8 cellular contexts compared by ENCODE assay signal in the genomic region with DNA sequence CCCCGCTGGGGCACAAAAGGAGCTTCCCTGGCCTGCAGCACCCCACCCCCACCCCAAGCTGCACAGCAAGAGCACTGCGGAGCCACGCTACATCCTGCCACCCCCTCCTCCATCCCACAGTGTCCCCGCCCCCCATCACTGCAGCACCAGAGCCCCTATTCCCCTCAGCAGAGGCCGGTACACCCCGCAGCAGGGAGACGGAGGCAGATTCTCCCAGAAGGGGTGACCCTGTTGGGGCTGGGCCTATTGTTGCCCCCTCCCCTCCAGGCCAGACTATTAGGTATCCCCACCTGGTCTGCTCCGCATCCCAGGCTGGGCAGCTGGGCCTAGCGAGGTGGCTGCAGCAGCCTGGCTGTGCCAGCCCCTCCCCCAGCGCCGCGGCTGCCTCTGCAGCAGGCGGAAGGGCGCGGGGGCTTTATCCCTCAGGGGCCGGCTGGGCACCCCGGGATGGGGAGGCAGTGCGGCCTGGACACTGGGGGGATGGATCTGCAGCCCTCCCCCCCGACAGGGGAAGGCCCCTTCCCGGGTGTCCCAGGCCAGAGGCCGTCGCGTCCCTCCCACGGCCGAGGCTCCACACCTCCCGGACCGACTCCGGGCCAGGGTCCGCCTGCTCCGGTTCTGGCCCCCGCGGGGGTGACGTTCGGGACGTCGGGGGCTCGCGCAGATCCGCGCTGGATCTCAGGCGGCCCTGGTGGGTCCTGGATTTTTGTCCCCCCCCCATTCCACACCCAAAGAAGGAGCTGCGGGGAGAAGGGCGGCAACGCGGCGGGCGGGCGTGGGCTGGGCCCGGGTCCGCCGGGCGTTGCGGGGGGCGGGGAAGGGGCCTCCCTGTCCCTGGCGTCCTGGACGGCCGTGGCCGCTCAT. TPM values are rescaled to one million over a fixed set of nuclear protein-coding genes. Genes with fewer than 3 reads are reported as not detected.
DNase-seq lines count a peak whose midpoint lies in the region; ATAC-seq, FAIRE-seq and TF ChIP-seq lines count a peak whose summit lies in the region.

No MANE protein-coding gene starts in this region.

- TF ChIP-seq RAD21 in H1 (IDR thresholded peaks at IDR 0.05 in 1 of 2, conservative IDR thresholded peaks at IDR 0.05 in 1 of 2; ENCODE audit: low read depth in 2 of 2, low read length in 2 of 2), result no peak
- no peak for TF ChIP-seq RAD21 in neural cell (conservative IDR thresholded peaks at IDR 0.05)

- no peaks in the 10 kb centered on the region for H3K79me2 ChIP-seq in H1 (ENCODE audit: control insufficient read depth in 1 of 2, insufficient read depth in 2 of 2, low read length in 2 of 2)
- H3K79me2 ChIP-seq in neural cell (replicated peaks; ENCODE audit: insufficient read depth, low read length), result peaks cover 69% of the 10 kb centered on the region

- no peak overlapping the region; the same call in 1 of the 2 replicates for H3K18ac ChIP-seq in H1 (ENCODE audit: extremely low read depth, low read length)

- H3K27me3 ChIP-seq in BLaER1 treated with 17β-estradiol and CSF1 and Interleukin-3, amounts not matched to agents 10 nM and 100 nM, result peaks cover 58 to 99% (median 88%) of the 10 kb centered on the region in 11 experiments
- H3K27me3 ChIP-seq in H1 (replicated peaks in 1 of 4; ENCODE audit: control insufficient read depth in 3 of 4, extremely low read depth in 1 of 4, insufficient read depth in 3 of 4, low read length in 3 of 4), result peaks cover 18 to 54% (median 49%) of the 10 kb centered on the region in 4 experiments
- H3K27me3 ChIP-seq in neural cell (ENCODE audit: insufficient read depth, low read depth, low read length), result peaks cover 9% of the 10 kb centered on the region

- peak overlapping the region; percentile 86 to 98 (median 96) for H3K4me2 ChIP-seq in BLaER1 treated with 17β-estradiol and CSF1 and Interleukin-3, amounts not matched to agents 10 nM and 100 nM
- H3K4me2 ChIP-seq in H1 (ENCODE audit: insufficient read depth in 1 of 2, low read depth in 2 of 2, low read length in 2 of 2) (peak overlapping the region; percentile 53 to 83), neural cell (ENCODE audit: low read length) (peak overlapping the region; percentile 81)

- H2AFZ ChIP-seq in H1 (ENCODE audit: low read length) (no peak overlapping the region), neural cell (ENCODE audit: low read depth, low read length) (no peak overlapping the region)

- H2BK5ac ChIP-seq in H1 (ENCODE audit: low read depth, low read length), result no peak overlapping the region; the same call in 1 of the 2 replicates

- H3K9me3 ChIP-seq in BLaER1 treated with 17β-estradiol and CSF1 and Interleukin-3, amounts not matched to agents 10 nM and 100 nM (replicated peaks in 1 of 11), result no peaks in the 10 kb centered on the region
- no peaks in the 10 kb centered on the region for H3K9me3 ChIP-seq in H1 (ENCODE audit: insufficient read depth in 2 of 2, low read depth in 1 of 2, low read length in 1 of 2)
- H3K9me3 ChIP-seq in neural cell (ENCODE audit: low read length), result no peaks in the 10 kb centered on the region

- ATAC-seq in GM19351 (IDR thresholded peaks at IDR 0.05; ENCODE audit: unreplicated experiment) (no peak), GM21786 (IDR thresholded peaks at IDR 0.05; ENCODE audit: unreplicated experiment) (no peak), GM19035 (IDR thresholded peaks at IDR 0.05; ENCODE audit: unreplicated experiment) (no peak)

- H3K36me3 ChIP-seq in BLaER1 treated with 17β-estradiol and CSF1 and Interleukin-3, amounts not matched to agents 10 nM and 100 nM, result no peaks in the 10 kb centered on the region
- H3K36me3 ChIP-seq in H1 (ENCODE audit: control insufficient read depth in 2 of 4, insufficient read depth in 4 of 4, low read length in 3 of 4), result no peaks in the 10 kb centered on the region
- H3K36me3 ChIP-seq in neural cell (ENCODE audit: insufficient read depth, low read length), result no peaks in the 10 kb centered on the region

- H2BK120ac ChIP-seq in H1 (replicated peaks; ENCODE audit: low read depth, low read length), result no peak overlapping the region

- H4K8ac ChIP-seq in H1 (ENCODE audit: extremely low read depth, insufficient read depth, low read length), result no peak overlapping the region; the same call in 1 of the 2 replicates

- no peak overlapping the region for H2BK12ac ChIP-seq in H1 (ENCODE audit: low read depth, low read length)

- H2BK20ac ChIP-seq in H1 (ENCODE audit: low read length), result no peak overlapping the region; the same call in 1 of the 2 replicates

- H4K5ac ChIP-seq in H1 (ENCODE audit: insufficient read length, low read depth, low read length), result no peak overlapping the region

- H3K23me2 ChIP-seq in H1 (ENCODE audit: low read depth, low read length), result no peaks in the 10 kb centered on the region; the same call in 1 of the 2 replicates

- peaks cover 29 to 57% (median 45%) of the 10 kb centered on the region in 10 experiments; a peak in 19 of 20 replicates for H3K4me1 ChIP-seq in BLaER1 treated with 17β-estradiol and CSF1 and Interleukin-3, amounts not matched to agents 10 nM and 100 nM
- peaks cover 0 to 51% (median 34%) of the 10 kb centered on the region in 4 experiments; a peak in 6 of 7 replicates for H3K4me1 ChIP-seq in H1 (replicated peaks in 1 of 4; ENCODE audit: control insufficient read depth in 3 of 4, insufficient read depth in 4 of 4, low read length in 3 of 4)

- H3K27ac ChIP-seq in BLaER1 treated with 17β-estradiol and CSF1 and Interleukin-3, amounts not matched to agents 10 nM and 100 nM, result peak overlapping the region in 10 of 11 experiments; percentile 14 to 91 (median 56); a peak in 16 of 22 replicates
- H3K27ac ChIP-seq in H1 (ENCODE audit: low read depth, low read length) (no peak overlapping the region), neural cell (ENCODE audit: low read length) (peak overlapping the region; percentile 85)

- H3K79me1 ChIP-seq in H1 (ENCODE audit: low read depth, low read length), result no peaks in the 10 kb centered on the region

- H3K4me3 ChIP-seq in BLaER1 treated with 17β-estradiol and CSF1 and Interleukin-3, amounts not matched to agents 10 nM and 100 nM, result peak overlapping the region; percentile 62 to 75 (median 68)
- peak overlapping the region; percentile 23 to 63 (median 34) for H3K4me3 ChIP-seq in H1 (ENCODE audit: extremely low read depth in 1 of 4, insufficient read depth in 2 of 4, low read depth in 3 of 4, low read length in 4 of 4)
- peak overlapping the region; percentile 94 for H3K4me3 ChIP-seq in neural cell (ENCODE audit: low read length)

- TF ChIP-seq CTCF in H1 (IDR thresholded peaks at IDR 0.05; ENCODE audit: control extremely low read depth in 1 of 3, insufficient read depth in 1 of 3, low read depth in 1 of 3, low read length in 3 of 3) (no peak), neural cell (IDR thresholded peaks at IDR 0.05; ENCODE audit: poor library complexity, severe bottlenecking) (no peak)

- H4K20me1 ChIP-seq in BLaER1 treated with 17β-estradiol and CSF1 and Interleukin-3, amounts not matched to agents 10 nM and 100 nM, result peaks cover 32 to 69% (median 61%) of the 10 kb centered on the region in 11 experiments
- H4K20me1 ChIP-seq in H1 (replicated peaks in 1 of 2; ENCODE audit: control insufficient read depth in 1 of 2, insufficient read depth in 2 of 2, low read length in 2 of 2), result peaks cover 4 to 21% of the 10 kb centered on the region in 2 experiments
- H4K20me1 ChIP-seq in neural cell (ENCODE audit: insufficient read depth), result peaks cover 19% of the 10 kb centered on the region

- no peak for TF ChIP-seq POLR2A in H1 (IDR thresholded peaks at IDR 0.05; ENCODE audit: control extremely low read depth in 1 of 2, low read depth in 2 of 2, low read length in 2 of 2)

- CTCF ChIA-PET in H1 (lab: Charles Lee; ENCODE audit: partially characterized antibody), result interaction anchor here (0.6 to 9.1 kb wide), 5 partner anchors 16 to 1120 kb away, joined by 3 to 100 read pairs (median 3); no protein-coding TSS in a partner anchor

- FAIRE-seq in H1 (lab: Jason Lieb, UNC), result no peak

- H3K56ac ChIP-seq in H1 (replicated peaks; ENCODE audit: insufficient read length, low read depth, low read length), result no peak overlapping the region

- H3F3A ChIP-seq in neural cell (ENCODE audit: insufficient read depth, low read length, poor library complexity, severe bottlenecking), result peaks cover 4% of the 10 kb centered on the region

- H3K23ac ChIP-seq in H1 (ENCODE audit: insufficient read length), result no peak overlapping the region

- POLR2A ChIA-PET in H1 (lab: Charles Lee; ENCODE audit: partially characterized antibody), result interaction anchor here (0.7 to 6.9 kb wide), 8 partner anchors 9 to 220 kb away, joined by 3 to 58 read pairs (median 4); no protein-coding TSS in a partner anchor

- no peak overlapping the region for H3K14ac ChIP-seq in H1 (ENCODE audit: insufficient read length)

- no peak overlapping the region for H3K4ac ChIP-seq in H1 (replicated peaks; ENCODE audit: insufficient read length, low read depth, low read length)

- H3K9me2 ChIP-seq in neural cell (ENCODE audit: insufficient read depth, low read length), result no peaks in the 10 kb centered on the region

- peak; percentile 78 for DNase-seq in NCI-H2227 (lab: John Stamatoyannopoulos, UW; ENCODE audit: unreplicated experiment)
- DNase-seq in H1 (ENCODE audit: low read depth in 1 of 2, low spot score in 2 of 2), result peak in 1 of 2 experiments; percentile 73
- DNase-seq in activated CD8-positive, alpha-beta memory T cell treated with anti-CD3 and anti-CD28 coated beads, Interleukin-2, amount 50 U/mL, for 48 hours, result no peak

- no peak for TF ChIP-seq EP300 in H1 (IDR thresholded peaks at IDR 0.05; ENCODE audit: borderline replicate concordance in 1 of 2, low read depth in 2 of 2, low read length in 2 of 2)
- TF ChIP-seq EP300 in neural cell (conservative IDR thresholded peaks at IDR 0.05; ENCODE audit: poor library complexity, severe bottlenecking), result peak; percentile 14

- H4K91ac ChIP-seq in H1 (replicated peaks; ENCODE audit: insufficient read length, low read length), result no peak overlapping the region

- 6% methylated on average over 25 of the region's 58 CpGs; no CpG with 5 or more reads in 1 of the 2 experiments for WGBS in H1 (ENCODE audit: extremely low coverage in 1 of 2, insufficient coverage in 1 of 2, insufficient read length in 1 of 2, insufficient replicate concordance in 2 of 2, low coverage in 1 of 2, low lambda C conversion rate in 2 of 2, missing lambda C conversion rate in 1 of 2), 2 experiments

- peak overlapping the region; percentile 66 to 96 (median 79); a peak in 20 of 22 replicates for H3K9ac ChIP-seq in BLaER1 treated with 17β-estradiol and CSF1 and Interleukin-3, amounts not matched to agents 10 nM and 100 nM
- H3K9ac ChIP-seq in H1 (replicated peaks in 1 of 4; ENCODE audit: extremely low read depth in 1 of 4, low read depth in 3 of 4, low read length in 3 of 4) (no peak overlapping the region), neural cell (ENCODE audit: low read length) (peak overlapping the region; percentile 97)

- no peak overlapping the region for H2BK15ac ChIP-seq in H1 (ENCODE audit: low read length)

- H2AK5ac ChIP-seq in H1 (ENCODE audit: low read depth, low read length), result no peak overlapping the region

RNA-seq across cellular contexts. Expression of a gene that starts 0.9 kb away (rescaled TPM):
- 2.1 and 2.8 TPM in 2 replicates for total RNA-seq in H1 (2021; fragmentation: NEBNext Ultra II Directional; extraction: Animal tissue kit (Norgen Biotek cat#: 25700))
- polyA plus RNA-seq in H1 (2011; rRNA removed), result 3.6 and 4.1 TPM in 2 replicates
- polyA plus RNA-seq in H1 (2011; cell fraction: cytosol; rRNA removed), result 2.4 TPM
- 4.9 TPM for polyA plus RNA-seq in H1 (2011; cell fraction: nucleus; rRNA removed)
- polyA plus RNA-seq in H1 (2012, experiment 1 of 2), result 2.1 to 5.2 TPM (median 4.3 TPM) in 4 replicates
- 1.3 TPM for polyA plus RNA-seq in H1 (2012, experiment 2 of 2)
- 1.7 TPM for polyA plus RNA-seq in H1 (2013, experiment 1 of 2)
- polyA plus RNA-seq in H1 (2013, experiment 2 of 2), result 2.1 TPM
- polyA minus RNA-seq in H1 (2011; rRNA and poly(A)+ RNA removed), result 0.90 and 5.2 TPM in 2 replicates
- 2.0 TPM for polyA minus RNA-seq in H1 (2011; cell fraction: cytosol; rRNA and poly(A)+ RNA removed)
- 1.7 TPM for polyA minus RNA-seq in H1 (2011; cell fraction: nucleus; rRNA and poly(A)+ RNA removed)
- polyA plus RNA-seq in neural cell, result 3.5 and 7.1 TPM in 2 replicates
- polyA minus RNA-seq in neural cell, result 15.8 and 17.7 TPM in 2 replicates

RNA-seq across cellular contexts. Expression of a gene that starts 14.0 kb away (rescaled TPM):
- not detected in 2 replicates for total RNA-seq in H1 (2021; fragmentation: NEBNext Ultra II Directional; extraction: Animal tissue kit (Norgen Biotek cat#: 25700))
- polyA plus RNA-seq in H1 (2011; rRNA removed), result not detected in 2 replicates
- not detected for polyA plus RNA-seq in H1 (2011; cell fraction: cytosol; rRNA removed)
- not detected for polyA plus RNA-seq in H1 (2011; cell fraction: nucleus; rRNA removed)
- polyA plus RNA-seq in H1 (2012, experiment 1 of 2), result 0.27 TPM in 1 of 4 replicates, not detected in the others
- polyA plus RNA-seq in H1 (2012, experiment 2 of 2), result not detected
- not detected for polyA plus RNA-seq in H1 (2013, experiment 1 of 2)
- not detected for polyA plus RNA-seq in H1 (2013, experiment 2 of 2)
- polyA minus RNA-seq in H1 (2011; rRNA and poly(A)+ RNA removed), result not detected in 2 replicates
- not detected for polyA minus RNA-seq in H1 (2011; cell fraction: cytosol; rRNA and poly(A)+ RNA removed)
- not detected for polyA minus RNA-seq in H1 (2011; cell fraction: nucleus; rRNA and poly(A)+ RNA removed)
- polyA plus RNA-seq in neural cell, result not detected in 2 replicates
- not detected in 2 replicates for polyA minus RNA-seq in neural cell

RNA-seq across cellular contexts. Expression of a gene that starts 27.0 kb away (rescaled TPM):
- total RNA-seq in H1 (2021; fragmentation: NEBNext Ultra II Directional; extraction: Animal tissue kit (Norgen Biotek cat#: 25700)), result not detected in 2 replicates
- polyA plus RNA-seq in H1 (2011; rRNA removed) (not detected in 2 replicates), neural cell (not detected in 2 replicates)
- polyA plus RNA-seq in H1 (2011; cell fraction: cytosol; rRNA removed), result not detected
- not detected for polyA plus RNA-seq in H1 (2011; cell fraction: nucleus; rRNA removed)
- 0.25 TPM in 1 of 4 replicates, not detected in the others for polyA plus RNA-seq in H1 (2012, experiment 1 of 2)
- not detected for polyA plus RNA-seq in H1 (2012, experiment 2 of 2)
- not detected for polyA plus RNA-seq in H1 (2013, experiment 1 of 2)
- not detected for polyA plus RNA-seq in H1 (2013, experiment 2 of 2)
- polyA minus RNA-seq in H1 (2011; rRNA and poly(A)+ RNA removed), result not detected in 2 replicates
- not detected for polyA minus RNA-seq in H1 (2011; cell fraction: cytosol; rRNA and poly(A)+ RNA removed)
- polyA minus RNA-seq in H1 (2011; cell fraction: nucleus; rRNA and poly(A)+ RNA removed), result not detected
- not detected in 2 replicates for polyA minus RNA-seq in neural cell

RNA-seq across cellular contexts. Expression of a gene that starts 37.1 kb away (rescaled TPM):
- not detected in 2 replicates for total RNA-seq in H1 (2021; fragmentation: NEBNext Ultra II Directional; extraction: Animal tissue kit (Norgen Biotek cat#: 25700))
- polyA plus RNA-seq in H1 (2011; rRNA removed) (not detected in 2 replicates), neural cell (not detected in 2 replicates)
- not detected for polyA plus RNA-seq in H1 (2011; cell fraction: cytosol; rRNA removed)
- polyA plus RNA-seq in H1 (2011; cell fraction: nucleus; rRNA removed), result not detected
- polyA plus RNA-seq in H1 (2012, experiment 1 of 2), result not detected in 4 replicates
- not detected for polyA plus RNA-seq in H1 (2012, experiment 2 of 2)
- not detected for polyA plus RNA-seq in H1 (2013, experiment 1 of 2)
- not detected for polyA plus RNA-seq in H1 (2013, experiment 2 of 2)
- polyA minus RNA-seq in H1 (2011; rRNA and poly(A)+ RNA removed), result not detected in 2 replicates
- not detected for polyA minus RNA-seq in H1 (2011; cell fraction: cytosol; rRNA and poly(A)+ RNA removed)
- not detected for polyA minus RNA-seq in H1 (2011; cell fraction: nucleus; rRNA and poly(A)+ RNA removed)
- not detected in 2 replicates for polyA minus RNA-seq in neural cell

RNA-seq across cellular contexts. Expression of a gene that starts 50.8 kb away (rescaled TPM):
- not detected in 2 replicates for total RNA-seq in H1 (2021; fragmentation: NEBNext Ultra II Directional; extraction: Animal tissue kit (Norgen Biotek cat#: 25700))
- not detected in 2 replicates for polyA plus RNA-seq in H1 (2011; rRNA removed)
- not detected for polyA plus RNA-seq in H1 (2011; cell fraction: cytosol; rRNA removed)
- polyA plus RNA-seq in H1 (2011; cell fraction: nucleus; rRNA removed), result not detected
- not detected in 4 replicates for polyA plus RNA-seq in H1 (2012, experiment 1 of 2)
- not detected for polyA plus RNA-seq in H1 (2012, experiment 2 of 2)
- not detected for polyA plus RNA-seq in H1 (2013, experiment 1 of 2)
- polyA plus RNA-seq in H1 (2013, experiment 2 of 2), result not detected
- not detected in 2 replicates for polyA minus RNA-seq in H1 (2011; rRNA and poly(A)+ RNA removed)
- polyA minus RNA-seq in H1 (2011; cell fraction: cytosol; rRNA and poly(A)+ RNA removed), result not detected
- polyA minus RNA-seq in H1 (2011; cell fraction: nucleus; rRNA and poly(A)+ RNA removed), result not detected
- not detected in 2 replicates for polyA plus RNA-seq in neural cell
- not detected in 2 replicates for polyA minus RNA-seq in neural cell

Comparison
In these comparisons a context has a peak if more than half of its experiments do, and no peak if none do; other contexts are left out.
1. H3K4me3 ChIP-seq: peak in every context shown above with its lines; median percentile 94 in neural cell; 68 in BLaER1 treated with 17β-estradiol and CSF1 and Interleukin-3, amounts not matched to agents 10 nM and 100 nM; 34 in H1.
2. H3K9ac ChIP-seq: peak in BLaER1 treated with 17β-estradiol and CSF1 and Interleukin-3, amounts not matched to agents 10 nM and 100 nM (11 of 11) and neural cell (single experiment); none in H1 (0 of 4).
3. Peak in every context shown above with its lines, with median percentiles within 50 percentile points of each other: H3K4me2 ChIP-seq.